Comparison of ENCODE assay signal across 22 cellular contexts in genomic region chr16:51834131-51834530, GRCh38.
DNase-seq lines count a peak whose midpoint lies in the region; ATAC-seq and TF ChIP-seq lines count a peak whose summit lies in the region.
"Had no signal": no experiment of that assay in that cellular context is flagged by ENCODE, and none has a peak within 500 bp of the region (broad histone marks: within the 10 kb centered on the region; RNA-seq: fewer than 3 reads in every experiment).

No MANE protein-coding gene starts in this region.

- H3K27me3 Mint-ChIP-seq in Calu3 (ENCODE audit: unreplicated experiment): no peaks in the 10 kb centered on the region
- H3K27me3 Mint-ChIP-seq: activated CD8-positive, alpha-beta memory T cell treated with anti-CD3 and anti-CD28 coated beads, Interleukin-2, amount 10 ng/mL, durations not matched to agents 7 days and 5 days; effector memory CD8-positive, alpha-beta T cell; natural killer cell treated with Interleukin-12 subunit alpha and Interleukin-12 subunit beta and Interleukin-15 and Interleukin-18, amount 100 ng/mL, for 72 hours; stimulated activated naive CD8-positive, alpha-beta T cell treated with anti-CD3 and anti-CD28 coated beads, Interleukin-15, amount 100 ng/mL, for 72 hours had no signal

- H3K4me3 ChIP-seq in foreskin fibroblast (ENCODE audit: low read depth in 1 of 2, low read length in 2 of 2): peak overlapping the region in 1 of 2 donors; percentile 15
- H3K4me3 ChIP-seq in muscle layer of duodenum (ENCODE audit: low read depth in 1 of 2, low read length in 2 of 2): peak overlapping the region in 1 of 2 donors; percentile 26
- H3K4me3 ChIP-seq in aorta (ENCODE audit: low read length in 2 of 2): peak overlapping the region; percentile 43 to 82
- H3K4me3 ChIP-seq: skin epidermis, upper lobe of right lung had no signal

- intact Hi-C loops in Right ventricle myocardium inferior (cut with DNase I) (no loop called here), cardiac septum (cut with DNase I) (no loop called here), aorta (cut with DNase I) (no loop called here), Calu3 (cut with micrococcal nuclease; ENCODE audit: unreplicated experiment) (no loop called here)

- H3K4me3 Mint-ChIP-seq in Calu3 (ENCODE audit: low read depth, unreplicated experiment): no peak overlapping the region
- H3K4me3 Mint-ChIP-seq: activated CD8-positive, alpha-beta memory T cell treated with anti-CD3 and anti-CD28 coated beads, Interleukin-2, amount 10 ng/mL, durations not matched to agents 7 days and 5 days; activated T-helper 1 cell treated with anti-CD3 and anti-CD28 coated beads, Interleukin-12 subunit alpha, Interleukin-12 subunit beta, Interleukin-2, Interleukin-4 antibody, amounts not matched to agents 30 ng/mL and 10 ng/mL and 1 ng/mL, durations not matched to agents 14 hours and 24 hours and 36 hours; effector memory CD8-positive, alpha-beta T cell; natural killer cell treated with Interleukin-12 subunit alpha and Interleukin-12 subunit beta and Interleukin-15 and Interleukin-18, amount 100 ng/mL, for 72 hours; stimulated activated naive CD8-positive, alpha-beta T cell treated with anti-CD3 and anti-CD28 coated beads, Interleukin-15, amount 100 ng/mL, for 72 hours had no signal

- DNase-seq in Right ventricle myocardium inferior (ENCODE audit: missing footprints): no peak
- DNase-seq in cardiac septum (ENCODE audit: low spot score): no peak
- DNase-seq in foreskin fibroblast: peak; percentile 10 to 19
- DNase-seq in aorta: no peak
- no peak for DNase-seq in Calu3
- DNase-seq in CD1c-positive myeloid dendritic cell (ENCODE audit: extremely low spot score): no peak
- DNase-seq in activated CD4-positive, alpha-beta T cell treated with anti-CD3 and anti-CD28 coated beads for 1 hour: no peak
- DNase-seq: activated CD4-positive, alpha-beta T cell treated with anti-CD3 and anti-CD28 coated beads for 4 hours; activated CD8-positive, alpha-beta memory T cell treated with anti-CD3 and anti-CD28 coated beads, Interleukin-2, amount 10 ng/mL, durations not matched to agents 7 days and 5 days; effector memory CD8-positive, alpha-beta T cell; NCI-H1436; NCI-H69; stimulated activated CD4-positive, alpha-beta T cell treated with anti-CD3 and anti-CD28 coated beads, Interleukin-4, amount 100 ng/mL, for 1 hour; stimulated activated naive CD8-positive, alpha-beta T cell treated with anti-CD3 and anti-CD28 coated beads, Interleukin-15, amount 100 ng/mL, for 72 hours; upper lobe of right lung had no signal

- H3K4me1 Mint-ChIP-seq in Calu3 (ENCODE audit: low read depth, unreplicated experiment): peaks cover 24% of the 10 kb centered on the region
- H3K4me1 Mint-ChIP-seq: activated CD8-positive, alpha-beta memory T cell treated with anti-CD3 and anti-CD28 coated beads, Interleukin-2, amount 10 ng/mL, durations not matched to agents 7 days and 5 days; stimulated activated naive CD8-positive, alpha-beta T cell treated with anti-CD3 and anti-CD28 coated beads, Interleukin-15, amount 100 ng/mL, for 72 hours had no signal

- H3K27ac Mint-ChIP-seq in Calu3 (ENCODE audit: unreplicated experiment): no peak overlapping the region
- H3K27ac Mint-ChIP-seq: activated CD8-positive, alpha-beta memory T cell treated with anti-CD3 and anti-CD28 coated beads, Interleukin-2, amount 10 ng/mL, durations not matched to agents 7 days and 5 days; activated naive CD4-positive, alpha-beta T cell treated with anti-CD3 and anti-CD28 coated beads, Interleukin-2, amount 50 U/mL, for 72 hours; activated T-helper 1 cell treated with anti-CD3 and anti-CD28 coated beads, Interleukin-12 subunit alpha, Interleukin-12 subunit beta, Interleukin-2, Interleukin-4 antibody, amounts not matched to agents 30 ng/mL and 10 ng/mL and 1 ng/mL, durations not matched to agents 14 hours and 24 hours and 36 hours; effector memory CD8-positive, alpha-beta T cell; natural killer cell treated with Interleukin-12 subunit alpha and Interleukin-12 subunit beta and Interleukin-15 and Interleukin-18, amount 100 ng/mL, for 72 hours; stimulated activated naive CD8-positive, alpha-beta T cell treated with anti-CD3 and anti-CD28 coated beads, Interleukin-15, amount 100 ng/mL, for 72 hours had no signal

- BruUV-seq in Calu3 (replicated peaks; lab: Mats Ljungman, UMichigan): no TSS peak

- H3K9me3 ChIP-seq in muscle layer of duodenum (ENCODE audit: control insufficient read depth in 1 of 2, low read length in 2 of 2) (no peaks in the 10 kb centered on the region), aorta (ENCODE audit: control insufficient read depth, low read length) (peaks cover 2% of the 10 kb centered on the region)
- H3K9me3 ChIP-seq: upper lobe of right lung had no signal

- TF ChIP-seq CTCF in foreskin fibroblast (IDR thresholded peaks at IDR 0.05; ENCODE audit: low read depth, low read length) (no peak), Calu3 (IDR thresholded peaks at IDR 0.05; ENCODE audit: unreplicated experiment) (no peak)

- H3K36me3 ChIP-seq in muscle layer of duodenum (ENCODE audit: control insufficient read depth in 1 of 2, insufficient read depth in 2 of 2, low read length in 2 of 2): no peaks in the 10 kb centered on the region
- H3K36me3 ChIP-seq in aorta (ENCODE audit: control insufficient read depth in 1 of 2, insufficient read depth in 2 of 2, low read length in 1 of 2): no peaks in the 10 kb centered on the region
- H3K36me3 ChIP-seq: upper lobe of right lung had no signal

- H3K27ac ChIP-seq in muscle layer of duodenum (ENCODE audit: low read length): peak overlapping the region; percentile 41
- H3K27ac ChIP-seq in aorta (ENCODE audit: low read depth in 1 of 2, low read length in 2 of 2): no peak overlapping the region
- H3K27ac ChIP-seq: 22Rv1, skin epidermis, upper lobe of right lung had no signal

- 4 to 7% methylated on average over 10 of the region's 10 CpGs for WGBS in aorta, 2 donors

- H3K27me3 ChIP-seq in muscle layer of duodenum (ENCODE audit: low read depth, low read length): no peaks in the 10 kb centered on the region
- H3K27me3 ChIP-seq in aorta (ENCODE audit: control insufficient read depth in 1 of 2, insufficient read depth in 2 of 2, low read length in 1 of 2): no peaks in the 10 kb centered on the region
- H3K27me3 ChIP-seq: upper lobe of right lung had no signal

- peaks cover 7% of the 10 kb centered on the region for H3K9me3 Mint-ChIP-seq in Calu3 (ENCODE audit: low read depth, unreplicated experiment)
- H3K9me3 Mint-ChIP-seq: activated T-helper 1 cell treated with anti-CD3 and anti-CD28 coated beads, Interleukin-12 subunit alpha, Interleukin-12 subunit beta, Interleukin-2, Interleukin-4 antibody, amounts not matched to agents 30 ng/mL and 10 ng/mL and 1 ng/mL, durations not matched to agents 14 hours and 24 hours and 36 hours had no signal

- no peaks in the 10 kb centered on the region for H3K36me3 Mint-ChIP-seq in Calu3 (ENCODE audit: insufficient read depth, unreplicated experiment)
- H3K36me3 Mint-ChIP-seq: activated CD8-positive, alpha-beta memory T cell treated with anti-CD3 and anti-CD28 coated beads, Interleukin-2, amount 10 ng/mL, durations not matched to agents 7 days and 5 days; activated naive CD4-positive, alpha-beta T cell treated with anti-CD3 and anti-CD28 coated beads, Interleukin-2, amount 50 U/mL, for 72 hours; natural killer cell treated with Interleukin-12 subunit alpha and Interleukin-12 subunit beta and Interleukin-15 and Interleukin-18, amount 100 ng/mL, for 72 hours had no signal

- ATAC-seq in Right ventricle myocardium inferior (peak; percentile 70), aorta (ENCODE audit: low FRiP score) (no peak)
- ATAC-seq: activated CD8-positive, alpha-beta memory T cell treated with anti-CD3 and anti-CD28 coated beads, Interleukin-2, amount 10 ng/mL, durations not matched to agents 7 days and 5 days; activated naive CD4-positive, alpha-beta T cell treated with anti-CD3 and anti-CD28 coated beads, Interleukin-2, amount 50 U/mL, for 72 hours; effector memory CD8-positive, alpha-beta T cell; HCT116; natural killer cell treated with Interleukin-12 subunit alpha and Interleukin-12 subunit beta and Interleukin-15 and Interleukin-18, amount 100 ng/mL, for 72 hours; stimulated activated naive CD8-positive, alpha-beta T cell treated with anti-CD3 and anti-CD28 coated beads, Interleukin-15, amount 100 ng/mL, for 72 hours; upper lobe of right lung had no signal

- CTCF ChIA-PET in Calu3 (lab: Charles Lee): interaction anchor here (0.9 to 1.4 kb wide), 2 partner anchors 14 to 17 kb away, joined by 3 read pairs; no protein-coding TSS in a partner anchor

- H3K4me1 ChIP-seq in muscle layer of duodenum (ENCODE audit: control insufficient read depth in 1 of 2, insufficient read depth in 2 of 2, low read length in 2 of 2): no peaks in the 10 kb centered on the region
- peaks cover 0 to 2% of the 10 kb centered on the region in 2 donors for H3K4me1 ChIP-seq in aorta (ENCODE audit: control insufficient read depth in 1 of 2, insufficient read depth in 2 of 2, low read length in 2 of 2)
- H3K4me1 ChIP-seq: upper lobe of right lung had no signal

Comparison
In these comparisons a context has a peak if more than half of its experiments do, and no peak if none do; other contexts are left out.
1. DNase-seq: peak in foreskin fibroblast (2 of 2); none in Right ventricle myocardium inferior (single experiment), cardiac septum (single experiment), aorta (0 of 2), Calu3 (single experiment), CD1c-positive myeloid dendritic cell (single experiment) and activated CD4-positive, alpha-beta T cell treated with anti-CD3 and anti-CD28 coated beads for 1 hour (single experiment).